ENCODE assay signal across 7 cellular contexts in genomic region chr15:98873441-98874218, GRCh38.
DNase-seq lines count a peak whose midpoint lies in the region; ATAC-seq and TF ChIP-seq lines count a peak whose summit lies in the region.

No MANE protein-coding gene starts in this region.

- H3K36me3 ChIP-seq in KMS-11 (ENCODE audit: insufficient read depth) = no peaks in the 10 kb centered on the region

- H3K4me3 ChIP-seq in KMS-11 (IDR thresholded peaks at IDR 0.05; ENCODE audit: insufficient read depth, low read depth, low read length) (no peak overlapping the region), astrocyte of the cerebellum (ENCODE audit: low read depth, low read length) (peak overlapping the region; percentile 10), dorsolateral prefrontal cortex (peak overlapping the region in 19 of 59 donors; percentile 0 to 40 (median 11))

- peak overlapping the region in 4 of 8 donors; percentile 13 to 36 (median 25) for H3K4me3 Mint-ChIP-seq in naive B cell

- H3K27ac Mint-ChIP-seq in naive B cell = peak overlapping the region in 2 of 6 donors; percentile 18 to 63

- H3K4me1 Mint-ChIP-seq in naive B cell = peaks cover 8 to 18% (median 9%) of the 10 kb centered on the region in 3 donors

- intact Hi-C loops in dorsolateral prefrontal cortex (cut with DNase I) = no loop called here

- H4K20me1 ChIP-seq in KMS-11 (ENCODE audit: insufficient read depth) = no peaks in the 10 kb centered on the region

- H3K36me3 Mint-ChIP-seq in naive B cell = peaks cover 0 to 5% of the 10 kb centered on the region in 2 donors

- peak; percentile 60 for ATAC-seq in GM18868 (IDR thresholded peaks at IDR 0.05; ENCODE audit: unreplicated experiment)
- ATAC-seq in naive B cell (ENCODE audit: low read depth in 2 of 2) = peak; percentile 35 to 57

- peaks cover 0 to 1% (median 0%) of the 10 kb centered on the region in 7 donors for H3K9me3 Mint-ChIP-seq in naive B cell

- DNase-seq in astrocyte of the cerebellum (ENCODE audit: low read depth) (no peak), naive B cell (no peak), dorsolateral prefrontal cortex (no peak), NCI-H510A (lab: John Stamatoyannopoulos, UW) (no peak)
- no peak for DNase-seq in activated CD4-positive, CD25-positive, alpha-beta regulatory T cell (lab: John Stamatoyannopoulos, UW)

- H3K27ac ChIP-seq in KMS-11 (peak overlapping the region; percentile 80), dorsolateral prefrontal cortex (peak overlapping the region in 2 of 59 donors; percentile 15 to 21)

- H3K9ac ChIP-seq in KMS-11 = peak overlapping the region; percentile 61

- peak overlapping the region; percentile 10; the same call in 1 of the 2 replicates for H2AFZ ChIP-seq in KMS-11 (ENCODE audit: low read depth)

- H3K27me3 Mint-ChIP-seq in naive B cell = peaks cover 4 to 13% (median 12%) of the 10 kb centered on the region in 3 donors

- peak overlapping the region; percentile 93 for H3K4me2 ChIP-seq in KMS-11

- peaks cover 61% of the 10 kb centered on the region for H3K4me1 ChIP-seq in KMS-11 (ENCODE audit: low read depth, poor library complexity, severe bottlenecking)

- TF ChIP-seq CTCF in KMS-11 (conservative IDR thresholded peaks at IDR 0.05; ENCODE audit: low read depth, low read length) (peak; percentile 4; the same call in 1 of the 2 replicates), astrocyte of the cerebellum (IDR thresholded peaks at IDR 0.05; ENCODE audit: low read depth, low read length, missing control alignments) (no peak), dorsolateral prefrontal cortex (IDR thresholded peaks at IDR 0.05 in 54 of 56, conservative IDR thresholded peaks at IDR 0.05 in 2 of 56; ENCODE audit: low read depth in 1 of 56, partially characterized antibody in 56 of 56) (peak in 2 of 56 donors; percentile 6 to 7)

- peaks cover 81% of the 10 kb centered on the region for H3K79me2 ChIP-seq in KMS-11 (ENCODE audit: insufficient read depth, low read depth)

- H3K27me3 ChIP-seq in KMS-11 (ENCODE audit: insufficient read depth, low read depth) (no peaks in the 10 kb centered on the region), dorsolateral prefrontal cortex (no peaks in the 10 kb centered on the region)

- in situ Hi-C loops in astrocyte of the cerebellum (cut with HindIII; ENCODE audit: low sequenced_read_pairs) = no loop called here
